30 cellular contexts compared by ENCODE assay signal in genomic region chr12:64184216-64184615, GRCh38.
"Had no signal": no experiment of that assay in that cellular context is flagged by ENCODE, and none has a peak within 500 bp of the region (broad histone marks: within the 10 kb centered on the region; RNA-seq: fewer than 3 reads in every experiment).

No MANE protein-coding gene starts in this region.

- H3K4me2 ChIP-seq: SK-N-SH had no signal

- H3K4me3 ChIP-seq: MG63, SJSA1 had no signal

- H3K9ac ChIP-seq: SK-N-SH had no signal

- H3K27ac ChIP-seq: SJSA1 had no signal

- H3K4me3 Mint-ChIP-seq: activated CD4-positive, alpha-beta T cell treated with anti-CD3 and anti-CD28 coated beads for 36 hours; activated CD4-positive, alpha-beta T cell treated with anti-CD3 and anti-CD28 coated beads, Interleukin-2, amount 10 ng/mL, durations not matched to agents 7 days and 5 days; activated CD8-positive, alpha-beta T cell treated with anti-CD3 and anti-CD28 coated beads, Interleukin-2, amount 10 ng/mL, durations not matched to agents 7 days and 5 days; activated naive CD4-positive, alpha-beta T cell treated with anti-CD3 and anti-CD28 coated beads, Interleukin-2, amount 50 U/mL, for 24 hours; activated naive CD8-positive, alpha-beta T cell treated with anti-CD3 and anti-CD28 coated beads, Interleukin-2, amount 10 ng/mL, durations not matched to agents 7 days and 5 days; activated T-cell treated with anti-CD3 and anti-CD28 coated beads, Interleukin-2, amount 50 U/mL, for 24 hours; brain; T-helper 1 cell treated with Interleukin-12 subunit alpha and Interleukin-12 subunit beta and Interleukin-4 antibody, amounts not matched to agents 30 μg/mL and 1 μg/mL, for 36 hours; T-helper 2 cell treated with Interferon-gamma antibody and Interleukin-4, amounts not matched to agents 5 μg/mL and 100 μg/mL, for 36 hours had no signal

- ATAC-seq: activated CD4-positive, alpha-beta T cell treated with anti-CD3 and anti-CD28 coated beads for 36 hours; activated CD8-positive, alpha-beta T cell treated with anti-CD3 and anti-CD28 coated beads, Interleukin-2, amount 10 ng/mL, durations not matched to agents 7 days and 5 days; Panc1 had no signal

- H3K27me3 Mint-ChIP-seq: activated CD4-positive, alpha-beta T cell treated with anti-CD3 and anti-CD28 coated beads for 36 hours; activated CD4-positive, alpha-beta T cell treated with anti-CD3 and anti-CD28 coated beads, Interleukin-2, amount 10 ng/mL, durations not matched to agents 7 days and 5 days; activated naive CD4-positive, alpha-beta T cell treated with anti-CD3 and anti-CD28 coated beads, Interleukin-2, amount 50 U/mL, for 24 hours; activated naive CD8-positive, alpha-beta T cell treated with anti-CD3 and anti-CD28 coated beads, Interleukin-2, amount 10 ng/mL, durations not matched to agents 7 days and 5 days; activated T-cell treated with anti-CD3 and anti-CD28 coated beads, Interleukin-2, amount 50 U/mL, for 24 hours; brain had no signal

- DNase-seq: activated CD4-positive, alpha-beta T cell treated with anti-CD3 and anti-CD28 coated beads for 36 hours; activated CD4-positive, alpha-beta T cell treated with anti-CD3 and anti-CD28 coated beads, Interleukin-2, amount 10 ng/mL, durations not matched to agents 7 days and 5 days; activated CD4-positive, alpha-beta T cell treated with anti-CD3 and anti-CD28 coated beads, Interleukin-2, amount 50 U/mL, for 48 hours; activated CD8-positive, alpha-beta T cell treated with anti-CD3 and anti-CD28 coated beads, Interleukin-2, amount 10 ng/mL, durations not matched to agents 7 days and 5 days; activated gamma-delta T cell; activated naive CD4-positive, alpha-beta T cell treated with Interleukin-2 at 50 U/mL for 16 hours; activated naive CD8-positive, alpha-beta T cell treated with anti-CD3 and anti-CD28 coated beads, Interleukin-2, amount 10 ng/mL, durations not matched to agents 7 days and 5 days; activated T-cell treated with anti-CD3 and anti-CD28 coated beads, Interleukin-2, amount 50 U/mL, for 24 hours; caudate nucleus; cerebellar nuclear complex; MG63; NCI-H1048; NCI-H1105 treated with DMSO at 0.1 percent for 48 hours; NCI-H1436; NCI-H1694; NCI-H1930; NCI-H2081 treated with DMSO at 0.1 percent for 48 hours; NCI-H345; NCI-H510A; NCI-H526; NCI-H774; SHP77; SK-N-SH had no signal

- H3K9me3 ChIP-seq: SJSA1, SK-N-SH had no signal

- H3K4me1 Mint-ChIP-seq: activated CD4-positive, alpha-beta T cell treated with anti-CD3 and anti-CD28 coated beads, Interleukin-2, amount 10 ng/mL, durations not matched to agents 7 days and 5 days; activated naive CD4-positive, alpha-beta T cell treated with anti-CD3 and anti-CD28 coated beads, Interleukin-2, amount 50 U/mL, for 24 hours; activated naive CD8-positive, alpha-beta T cell treated with anti-CD3 and anti-CD28 coated beads, Interleukin-2, amount 10 ng/mL, durations not matched to agents 7 days and 5 days had no signal

- H3K36me3 Mint-ChIP-seq: activated naive CD8-positive, alpha-beta T cell treated with anti-CD3 and anti-CD28 coated beads, Interleukin-2, amount 10 ng/mL, durations not matched to agents 7 days and 5 days; brain had no signal

- H3K27me3 ChIP-seq: MG63, SJSA1 had no signal

- H3K9me3 Mint-ChIP-seq: activated CD4-positive, alpha-beta T cell treated with anti-CD3 and anti-CD28 coated beads, Interleukin-2, amount 10 ng/mL, durations not matched to agents 7 days and 5 days; activated naive CD4-positive, alpha-beta T cell treated with anti-CD3 and anti-CD28 coated beads, Interleukin-2, amount 50 U/mL, for 24 hours; activated naive CD8-positive, alpha-beta T cell treated with anti-CD3 and anti-CD28 coated beads, Interleukin-2, amount 10 ng/mL, durations not matched to agents 7 days and 5 days; activated T-cell treated with anti-CD3 and anti-CD28 coated beads, Interleukin-2, amount 50 U/mL, for 24 hours; activated T-helper 2 cell treated with anti-CD3 and anti-CD28 coated beads, Interferon-gamma antibody, Interleukin-2, Interleukin-4, amounts not matched to agents 10 μg/mL and 5 μg/mL and 100 μg/mL, durations not matched to agents 14 hours and 24 hours and 36 hours; T-helper 1 cell treated with Interleukin-12 subunit alpha and Interleukin-12 subunit beta and Interleukin-4 antibody, amounts not matched to agents 30 μg/mL and 1 μg/mL, for 36 hours; T-helper 2 cell treated with Interferon-gamma antibody and Interleukin-4, amounts not matched to agents 5 μg/mL and 100 μg/mL, for 36 hours had no signal

- H3K27ac Mint-ChIP-seq: activated CD4-positive, alpha-beta T cell treated with anti-CD3 and anti-CD28 coated beads for 36 hours; activated CD4-positive, alpha-beta T cell treated with anti-CD3 and anti-CD28 coated beads, Interleukin-2, amount 10 ng/mL, durations not matched to agents 7 days and 5 days; activated CD8-positive, alpha-beta T cell treated with anti-CD3 and anti-CD28 coated beads, Interleukin-2, amount 10 ng/mL, durations not matched to agents 7 days and 5 days; activated naive CD4-positive, alpha-beta T cell treated with anti-CD3 and anti-CD28 coated beads, Interleukin-2, amount 50 U/mL, for 24 hours; activated naive CD8-positive, alpha-beta T cell treated with anti-CD3 and anti-CD28 coated beads, Interleukin-2, amount 10 ng/mL, durations not matched to agents 7 days and 5 days; activated T-cell treated with anti-CD3 and anti-CD28 coated beads, Interleukin-2, amount 50 U/mL, for 24 hours; activated T-helper 2 cell treated with anti-CD3 and anti-CD28 coated beads, Interferon-gamma antibody, Interleukin-2, Interleukin-4, amounts not matched to agents 10 μg/mL and 5 μg/mL and 100 μg/mL, durations not matched to agents 14 hours and 24 hours and 36 hours; brain; T-helper 1 cell treated with Interleukin-12 subunit alpha and Interleukin-12 subunit beta and Interleukin-4 antibody, amounts not matched to agents 30 μg/mL and 1 μg/mL, for 36 hours; T-helper 2 cell treated with Interferon-gamma antibody and Interleukin-4, amounts not matched to agents 5 μg/mL and 100 μg/mL, for 36 hours had no signal

- H3K36me3 ChIP-seq: MG63, SJSA1 had no signal
